Comparison of ENCODE assay signal across 11 cellular contexts in genomic region chr11:1748467-1749019, GRCh38. TPM values are rescaled to one million over a fixed set of nuclear protein-coding genes. Genes with fewer than 3 reads are reported as not detected.
DNase-seq lines count a peak whose midpoint lies in the region; ATAC-seq, FAIRE-seq and TF ChIP-seq lines count a peak whose summit lies in the region.
"Had no signal": no experiment of that assay in that cellular context is flagged by ENCODE, and none has a peak within 500 bp of the region (broad histone marks: within the 10 kb centered on the region; RNA-seq: fewer than 3 reads in every experiment).

No MANE protein-coding gene starts in this region.

- peaks cover 5 to 12% of the 10 kb centered on the region in 2 experiments for H4K20me1 ChIP-seq in H1 (replicated peaks in 1 of 2; ENCODE audit: control insufficient read depth in 1 of 2, insufficient read depth in 2 of 2, low read length in 2 of 2)

- no peak for FAIRE-seq in H1 (lab: Jason Lieb, UNC)
- FAIRE-seq: GM18507 had no signal

- H3K27me3 ChIP-seq in H1 (replicated peaks in 1 of 4; ENCODE audit: control insufficient read depth in 3 of 4, extremely low read depth in 1 of 4, insufficient read depth in 3 of 4, low read length in 3 of 4) (peaks cover 12 to 32% (median 27%) of the 10 kb centered on the region in 4 experiments; a peak in 6 of 7 replicates), upper lobe of left lung (peaks cover 0 to 17% (median 3%) of the 10 kb centered on the region in 4 donors)

- H3K27ac ChIP-seq in H1 (ENCODE audit: low read depth, low read length) (no peak overlapping the region), upper lobe of left lung (peak overlapping the region in 1 of 4 donors; percentile 46)
- H3K27ac ChIP-seq: colonic mucosa had no signal

- H2BK20ac ChIP-seq in H1 (ENCODE audit: low read length): no peak overlapping the region

- no peak overlapping the region for H3K4me3 Mint-ChIP-seq in activated CD4-positive, alpha-beta T cell treated with anti-CD3 and anti-CD28 coated beads for 36 hours
- peak overlapping the region; percentile 55 for H3K4me3 Mint-ChIP-seq in mesothelial cell of epicardium
- H3K4me3 Mint-ChIP-seq: activated CD4-positive, alpha-beta T cell treated with anti-CD3 and anti-CD28 coated beads, Interleukin-2, amount 10 ng/mL, durations not matched to agents 7 days and 5 days had no signal

- H3K18ac ChIP-seq in H1 (ENCODE audit: extremely low read depth, low read length): no peak overlapping the region

- H4K5ac ChIP-seq in H1 (ENCODE audit: insufficient read length, low read depth, low read length): no peak overlapping the region

- no peak overlapping the region for H3K23ac ChIP-seq in H1 (ENCODE audit: insufficient read length)

- H3K9me3 ChIP-seq in H1 (ENCODE audit: insufficient read depth in 2 of 2, low read depth in 1 of 2, low read length in 1 of 2) (peaks cover 0 to 5% of the 10 kb centered on the region in 2 experiments; a peak in 1 of 4 replicates), upper lobe of left lung (no peaks in the 10 kb centered on the region)
- H3K9me3 ChIP-seq: colonic mucosa had no signal

- no peak overlapping the region for H3K27ac Mint-ChIP-seq in activated CD4-positive, alpha-beta T cell treated with anti-CD3 and anti-CD28 coated beads for 36 hours
- no peak overlapping the region for H3K27ac Mint-ChIP-seq in mesothelial cell of epicardium
- H3K27ac Mint-ChIP-seq: activated CD4-positive, alpha-beta T cell treated with anti-CD3 and anti-CD28 coated beads, Interleukin-2, amount 10 ng/mL, durations not matched to agents 7 days and 5 days had no signal

- no peak overlapping the region for H3K56ac ChIP-seq in H1 (replicated peaks; ENCODE audit: insufficient read length, low read depth, low read length)

- peak overlapping the region; percentile 58 to 84 for H3K4me2 ChIP-seq in H1 (ENCODE audit: insufficient read depth in 1 of 2, low read depth in 2 of 2, low read length in 2 of 2)

- H3K27me3 Mint-ChIP-seq in activated CD4-positive, alpha-beta T cell treated with anti-CD3 and anti-CD28 coated beads for 36 hours: peaks cover 14% of the 10 kb centered on the region
- peaks cover 47% of the 10 kb centered on the region for H3K27me3 Mint-ChIP-seq in mesothelial cell of epicardium (ENCODE audit: low read depth)

- H3K4me1 ChIP-seq in H1 (replicated peaks in 1 of 4; ENCODE audit: control insufficient read depth in 3 of 4, insufficient read depth in 4 of 4, low read length in 3 of 4) (peaks cover 0 to 12% (median 4%) of the 10 kb centered on the region in 4 experiments; a peak in 5 of 7 replicates), upper lobe of left lung (peaks cover 12 to 54% (median 18%) of the 10 kb centered on the region in 4 donors)
- H3K4me1 ChIP-seq: colonic mucosa had no signal

- no peaks in the 10 kb centered on the region for H3K79me1 ChIP-seq in H1 (ENCODE audit: low read depth, low read length)

- CTCF ChIA-PET in activated CD4-positive, alpha-beta T cell treated with anti-CD3 and anti-CD28 coated beads for 36 hours (lab: Charles Lee): no interaction called here
- CTCF ChIA-PET in H1 (lab: Charles Lee; ENCODE audit: partially characterized antibody): interaction anchor here (0.9 to 3.2 kb wide), 4 partner anchors 18 to 96 kb away, joined by 3 to 15 read pairs (median 4); no protein-coding TSS in a partner anchor

- peak overlapping the region; percentile 42; the same call in 1 of the 2 replicates for H4K8ac ChIP-seq in H1 (ENCODE audit: extremely low read depth, insufficient read depth, low read length)

- peaks cover 9% of the 10 kb centered on the region for H3K23me2 ChIP-seq in H1 (ENCODE audit: low read depth, low read length)

- no peak overlapping the region for H3K14ac ChIP-seq in H1 (ENCODE audit: insufficient read length)

- H3K4ac ChIP-seq in H1 (replicated peaks; ENCODE audit: insufficient read length, low read depth, low read length): no peak overlapping the region

- no peak overlapping the region for H2AFZ ChIP-seq in H1 (ENCODE audit: low read length)

- POLR2A ChIA-PET in activated CD4-positive, alpha-beta T cell treated with anti-CD3 and anti-CD28 coated beads for 36 hours (lab: Charles Lee): no interaction called here
- POLR2A ChIA-PET in H1 (lab: Charles Lee; ENCODE audit: partially characterized antibody): interaction anchor here (1.0 to 1.9 kb wide), 5 partner anchors 9 to 54 kb away, joined by 3 to 8 read pairs (median 4); no protein-coding TSS in a partner anchor

- no peak for TF ChIP-seq EP300 in H1 (IDR thresholded peaks at IDR 0.05; ENCODE audit: borderline replicate concordance in 1 of 2, low read depth in 2 of 2, low read length in 2 of 2)
- no peak for TF ChIP-seq EP300 in upper lobe of left lung (IDR thresholded peaks at IDR 0.05)

- H2BK120ac ChIP-seq in H1 (replicated peaks; ENCODE audit: low read depth, low read length): no peak overlapping the region

- H4K91ac ChIP-seq in H1 (replicated peaks; ENCODE audit: insufficient read length, low read length): no peak overlapping the region

- H3K9ac ChIP-seq in H1 (replicated peaks in 1 of 4; ENCODE audit: extremely low read depth in 1 of 4, low read depth in 3 of 4, low read length in 3 of 4): 0 out of 7 replicates have a peak overlapping the region, but pooled peaks of 1 of the 4 experiments have one; percentile 22

- TF ChIP-seq RAD21 in H1 (IDR thresholded peaks at IDR 0.05 in 1 of 2, conservative IDR thresholded peaks at IDR 0.05 in 1 of 2; ENCODE audit: low read depth in 2 of 2, low read length in 2 of 2): no peak

- no peak for TF ChIP-seq POLR2A in H1 (IDR thresholded peaks at IDR 0.05; ENCODE audit: control extremely low read depth in 1 of 2, low read depth in 2 of 2, low read length in 2 of 2)
- TF ChIP-seq POLR2A in upper lobe of left lung (IDR thresholded peaks at IDR 0.05): peak in 1 of 4 donors; percentile 17

- H2BK12ac ChIP-seq in H1 (ENCODE audit: low read depth, low read length): no peak overlapping the region

- peaks cover 0 to 8% (median 0%) of the 10 kb centered on the region in 4 experiments; a peak in 3 of 8 replicates for H3K36me3 ChIP-seq in H1 (ENCODE audit: control insufficient read depth in 2 of 4, insufficient read depth in 4 of 4, low read length in 3 of 4)
- H3K36me3 ChIP-seq in upper lobe of left lung: peaks cover 5 to 19% (median 15%) of the 10 kb centered on the region in 4 donors
- H3K36me3 ChIP-seq: colonic mucosa had no signal

- H3K79me2 ChIP-seq in H1 (ENCODE audit: control insufficient read depth in 1 of 2, insufficient read depth in 2 of 2, low read length in 2 of 2): no peaks in the 10 kb centered on the region

- no peak overlapping the region for H2BK5ac ChIP-seq in H1 (ENCODE audit: low read depth, low read length)

- peaks cover 4% of the 10 kb centered on the region for H3K9me3 Mint-ChIP-seq in activated CD4-positive, alpha-beta T cell treated with anti-CD3 and anti-CD28 coated beads for 36 hours (ENCODE audit: low read depth)
- H3K9me3 Mint-ChIP-seq in mesothelial cell of epicardium: no peaks in the 10 kb centered on the region

- peaks cover 2% of the 10 kb centered on the region for H3K36me3 Mint-ChIP-seq in activated CD4-positive, alpha-beta T cell treated with anti-CD3 and anti-CD28 coated beads for 36 hours (ENCODE audit: low read depth)
- H3K36me3 Mint-ChIP-seq in mesothelial cell of epicardium: no peaks in the 10 kb centered on the region

- no peak for TF ChIP-seq CTCF in H1 (IDR thresholded peaks at IDR 0.05; ENCODE audit: control extremely low read depth in 1 of 3, insufficient read depth in 1 of 3, low read depth in 1 of 3, low read length in 3 of 3)
- TF ChIP-seq CTCF in mesothelial cell of epicardium (IDR thresholded peaks at IDR 0.05; ENCODE audit: unreplicated experiment): no peak
- no peak for TF ChIP-seq CTCF in upper lobe of left lung (IDR thresholded peaks at IDR 0.05)

- H3K4me1 Mint-ChIP-seq in activated CD4-positive, alpha-beta T cell treated with anti-CD3 and anti-CD28 coated beads for 36 hours: peaks cover 18% of the 10 kb centered on the region
- peaks cover 12% of the 10 kb centered on the region for H3K4me1 Mint-ChIP-seq in mesothelial cell of epicardium

- DNase-seq in activated CD4-positive, alpha-beta T cell treated with anti-CD3 and anti-CD28 coated beads for 36 hours: peak; percentile 3
- no peak for DNase-seq in activated CD4-positive, alpha-beta T cell treated with anti-CD3 and anti-CD28 coated beads, Interleukin-2, amount 50 U/mL, for 48 hours
- no peak for DNase-seq in H1 (ENCODE audit: low read depth in 1 of 2, low spot score in 2 of 2)
- no peak for DNase-seq in mesothelial cell of epicardium (ENCODE audit: low spot score in 2 of 2, unreplicated experiment in 2 of 2)
- peak in 1 of 2 donors; percentile 88 for DNase-seq in upper lobe of left lung
- DNase-seq in NCI-H2227 (lab: John Stamatoyannopoulos, UW; ENCODE audit: unreplicated experiment): no peak
- no peak for DNase-seq in activated effector memory CD4-positive, alpha-beta T cell treated with Interleukin-2 at 50 U/mL for 16 hours
- DNase-seq: activated CD4-positive, alpha-beta T cell treated with anti-CD3 and anti-CD28 coated beads, Interleukin-2, amount 10 ng/mL, durations not matched to agents 7 days and 5 days; colonic mucosa had no signal

- H3K4me3 ChIP-seq in H1 (ENCODE audit: extremely low read depth in 1 of 4, insufficient read depth in 2 of 4, low read depth in 3 of 4, low read length in 4 of 4) (peak overlapping the region; percentile 33 to 65 (median 40)), upper lobe of left lung (peak overlapping the region in 3 of 4 donors; percentile 25 to 34 (median 30))
- H3K4me3 ChIP-seq: colonic mucosa had no signal

- no peak overlapping the region for H2AK5ac ChIP-seq in H1 (ENCODE audit: low read depth, low read length)

- no peak for ATAC-seq in activated CD4-positive, alpha-beta T cell treated with anti-CD3 and anti-CD28 coated beads for 36 hours
- ATAC-seq in upper lobe of left lung (ENCODE audit: low FRiP score in 2 of 2) (no peak), GM18907 (IDR thresholded peaks at IDR 0.05; ENCODE audit: unreplicated experiment) (no peak)

- intact Hi-C loops in activated CD4-positive, alpha-beta T cell treated with anti-CD3 and anti-CD28 coated beads for 36 hours (cut with DNase I, micrococcal nuclease): no loop called here

- H2BK15ac ChIP-seq in H1 (ENCODE audit: low read length): no peak overlapping the region

- WGBS in H1 (ENCODE audit: extremely low coverage in 1 of 2, insufficient coverage in 1 of 2, insufficient read length in 1 of 2, insufficient replicate concordance in 2 of 2, low coverage in 1 of 2, low lambda C conversion rate in 2 of 2, missing lambda C conversion rate in 1 of 2), 2 experiments: 10% methylated on average over 58 of the region's 61 CpGs; no CpG with 5 or more reads in 1 of the 2 experiments
- WGBS in upper lobe of left lung, 2 donors: 6 to 9% methylated on average over 7 to 50 of the region's 61 CpGs

RNA-seq across cellular contexts. Expression of gene IFITM10, which starts 1.9 kb away (rescaled TPM):
- under 1 TPM in 1 of 2 experiments, not detected in 1; 0.21 TPM for total RNA-seq in activated CD4-positive, alpha-beta T cell treated with anti-CD3 and anti-CD28 coated beads for 36 hours
- total RNA-seq in H1 (2021; fragmentation: NEBNext Ultra II Directional; extraction: Animal tissue kit (Norgen Biotek cat#: 25700)): 0.22 and 0.23 TPM in 2 replicates
- polyA plus RNA-seq in H1 (2011; rRNA removed): 0.08 and 0.14 TPM in 2 replicates
- 0.06 TPM for polyA plus RNA-seq in H1 (2011; cell fraction: cytosol; rRNA removed)
- polyA plus RNA-seq in H1 (2011; cell fraction: nucleus; rRNA removed): 0.19 TPM
- polyA plus RNA-seq in H1 (2012, experiment 1 of 2): 0.16 to 0.25 TPM (median 0.19 TPM) in 4 replicates
- polyA plus RNA-seq in H1 (2012, experiment 2 of 2): not detected
- polyA plus RNA-seq in H1 (2013, experiment 1 of 2): 0.10 TPM
- polyA plus RNA-seq in H1 (2013, experiment 2 of 2): 0.06 TPM
- polyA minus RNA-seq in H1 (2011; rRNA and poly(A)+ RNA removed): 0.16 TPM in 1 of 2 replicates, not detected in the other
- not detected for polyA minus RNA-seq in H1 (2011; cell fraction: cytosol; rRNA and poly(A)+ RNA removed)
- polyA minus RNA-seq in H1 (2011; cell fraction: nucleus; rRNA and poly(A)+ RNA removed): not detected
- total RNA-seq in mesothelial cell of epicardium: 2.2 to 2.8 TPM (median 2.7 TPM) in 3 replicates
- total RNA-seq in upper lobe of left lung: 10 to 100 TPM in 4 of 6 donors, 1 to 10 TPM in 2; 8.7 to 28.3 (median 14.2) TPM

RNA-seq across cellular contexts. Expression of gene CTSD, which starts 15.2 kb away (rescaled TPM):
- 10 to 100 TPM; 38.8 to 41.5 TPM for total RNA-seq in activated CD4-positive, alpha-beta T cell treated with anti-CD3 and anti-CD28 coated beads for 36 hours
- 169 and 182 TPM in 2 replicates for total RNA-seq in H1 (2021; fragmentation: NEBNext Ultra II Directional; extraction: Animal tissue kit (Norgen Biotek cat#: 25700))
- polyA plus RNA-seq in H1 (2011; rRNA removed): 173 and 243 TPM in 2 replicates
- polyA plus RNA-seq in H1 (2011; cell fraction: cytosol; rRNA removed): 138 TPM
- polyA plus RNA-seq in H1 (2011; cell fraction: nucleus; rRNA removed): 238 TPM
- 130 to 236 TPM (median 215 TPM) in 4 replicates for polyA plus RNA-seq in H1 (2012, experiment 1 of 2)
- polyA plus RNA-seq in H1 (2012, experiment 2 of 2): 250 TPM
- polyA plus RNA-seq in H1 (2013, experiment 1 of 2): 221 TPM
- polyA plus RNA-seq in H1 (2013, experiment 2 of 2): 199 TPM
- polyA minus RNA-seq in H1 (2011; rRNA and poly(A)+ RNA removed): 142 and 153 TPM in 2 replicates
- polyA minus RNA-seq in H1 (2011; cell fraction: cytosol; rRNA and poly(A)+ RNA removed): 129 TPM
- 94.0 TPM for polyA minus RNA-seq in H1 (2011; cell fraction: nucleus; rRNA and poly(A)+ RNA removed)
- 139 to 142 TPM (median 140 TPM) in 3 replicates for total RNA-seq in mesothelial cell of epicardium
- 1,000 to 10,000 TPM in 5 of 6 donors, 100 to 1,000 TPM in 1; 993 to 3,355 (median 2,221) TPM for total RNA-seq in upper lobe of left lung

RNA-seq across cellular contexts. Expression of gene KRTAP5-6, which starts 51.5 kb away (rescaled TPM):
- total RNA-seq in activated CD4-positive, alpha-beta T cell treated with anti-CD3 and anti-CD28 coated beads for 36 hours: not detected
- not detected in 2 replicates for total RNA-seq in H1 (2021; fragmentation: NEBNext Ultra II Directional; extraction: Animal tissue kit (Norgen Biotek cat#: 25700))
- not detected in 2 replicates for polyA plus RNA-seq in H1 (2011; rRNA removed)
- not detected for polyA plus RNA-seq in H1 (2011; cell fraction: cytosol; rRNA removed)
- polyA plus RNA-seq in H1 (2011; cell fraction: nucleus; rRNA removed): not detected
- not detected in 4 replicates for polyA plus RNA-seq in H1 (2012, experiment 1 of 2)
- not detected for polyA plus RNA-seq in H1 (2012, experiment 2 of 2)
- polyA plus RNA-seq in H1 (2013, experiment 1 of 2): not detected
- not detected for polyA plus RNA-seq in H1 (2013, experiment 2 of 2)
- polyA minus RNA-seq in H1 (2011; rRNA and poly(A)+ RNA removed): not detected in 2 replicates
- polyA minus RNA-seq in H1 (2011; cell fraction: cytosol; rRNA and poly(A)+ RNA removed): not detected
- polyA minus RNA-seq in H1 (2011; cell fraction: nucleus; rRNA and poly(A)+ RNA removed): not detected
- not detected in 3 replicates for total RNA-seq in mesothelial cell of epicardium
- not detected for total RNA-seq in upper lobe of left lung
- total RNA-seq: activated CD4-positive, alpha-beta T cell treated with anti-CD3 and anti-CD28 coated beads, Interleukin-2, amount 10 ng/mL, durations not matched to agents 7 days and 5 days; colonic mucosa had no signal
